In genomic region chr10:6944450-6944849, GRCh38 we compare ENCODE assay signal across 32 cellular contexts.
"Had no signal": no experiment of that assay in that cellular context is flagged by ENCODE, and none has a peak within 500 bp of the region (broad histone marks: within the 10 kb centered on the region; RNA-seq: fewer than 3 reads in every experiment).

No MANE protein-coding gene starts in this region.

- H3K36me3 ChIP-seq: adrenal gland, ascending aorta, brain microvascular endothelial cell, breast epithelium, cardiac muscle cell had no signal

- H3K27ac ChIP-seq: adrenal gland, ascending aorta, body of pancreas, brain microvascular endothelial cell, breast epithelium, cardiac muscle cell had no signal

- H3K9me3 ChIP-seq: adrenal gland, ascending aorta, body of pancreas, breast epithelium had no signal

- DNase-seq: activated effector memory CD4-positive, alpha-beta T cell treated with anti-CD3 and anti-CD28 coated beads, Interleukin-2, amount 50 U/mL, for 16 hours; activated effector memory CD4-positive, alpha-beta T cell treated with Interleukin-2 at 50 U/mL for 16 hours; activated gamma-delta T cell; activated gamma-delta T cell treated with Interleukin-2 at 50 U/mL for 16 hours; activated naive CD4-positive, alpha-beta T cell; activated naive CD4-positive, alpha-beta T cell treated with anti-CD3 and anti-CD28 coated beads for 36 hours; activated naive CD4-positive, alpha-beta T cell treated with anti-CD3 and anti-CD28 coated beads, Interleukin-2, amount 10 ng/mL, durations not matched to agents 7 days and 5 days; activated naive CD4-positive, alpha-beta T cell treated with anti-CD3 and anti-CD28 coated beads, Interleukin-2, amount 50 U/mL, for 16 hours; activated naive CD4-positive, alpha-beta T cell treated with Interleukin-2 at 50 U/mL for 16 hours; activated naive CD8-positive, alpha-beta T cell treated with anti-CD3 and anti-CD28 coated beads for 36 hours; activated naive CD8-positive, alpha-beta T cell treated with anti-CD3 and anti-CD28 coated beads, Interleukin-2, amount 10 ng/mL, durations not matched to agents 7 days and 5 days; activated naive CD8-positive, alpha-beta T cell treated with anti-CD3 and anti-CD28 coated beads, Interleukin-2, amount 50 U/mL, for 24 hours; activated T-cell treated with anti-CD3 and anti-CD28 coated beads, Interleukin-2, amount 50 U/mL, for 4 hours; activated T-cell treated with anti-CD3 and anti-CD28 coated beads, Interleukin-2, amount 50 U/mL, for 48 hours; activated T-cell treated with anti-CD3 and anti-CD28 coated beads, Interleukin-2, amount 50 U/mL, for 72 hours; adrenal gland; amniotic stem cell; amygdala; anterior cingulate cortex; aorta; body of pancreas; brain microvascular endothelial cell; caudate nucleus; central memory CD4-positive, alpha-beta T cell; cerebellar nuclear complex had no signal

- H3K4me1 ChIP-seq: adrenal gland, ascending aorta, body of pancreas, breast epithelium had no signal

- ATAC-seq: activated naive CD4-positive, alpha-beta T cell treated with anti-CD3 and anti-CD28 coated beads, Interleukin-2, amount 50 U/mL, for 72 hours; activated naive CD8-positive, alpha-beta T cell treated with anti-CD3 and anti-CD28 coated beads, Interleukin-2, amount 50 U/mL, for 24 hours; activated T-cell treated with anti-CD3 and anti-CD28 coated beads, Interleukin-2, amount 50 U/mL, for 4 hours; activated T-cell treated with anti-CD3 and anti-CD28 coated beads, Interleukin-2, amount 50 U/mL, for 72 hours; activated T-helper 17 cell treated with anti-CD3 and anti-CD28 coated beads, Interleukin-2, amount 50 U/mL, for 72 hours; body of pancreas had no signal

- FAIRE-seq: astrocyte, bronchial epithelial cell had no signal

- H3K27me3 ChIP-seq: ascending aorta, body of pancreas, brain microvascular endothelial cell, breast epithelium, cardiac muscle cell had no signal

- H3K4me3 ChIP-seq: adrenal gland, ascending aorta, body of pancreas, breast epithelium, cardiac muscle cell had no signal
